In genomic region chr12:27221625-27222387, GRCh38 we compare ENCODE assay signal across 10 cellular contexts. TPM values are rescaled to one million over a fixed set of nuclear protein-coding genes. Genes with fewer than 3 reads are reported as not detected.
DNase-seq lines count a peak whose midpoint lies in the region; ATAC-seq, FAIRE-seq and TF ChIP-seq lines count a peak whose summit lies in the region.
"Had no signal": no experiment of that assay in that cellular context is flagged by ENCODE, and none has a peak within 500 bp of the region (broad histone marks: within the 10 kb centered on the region; RNA-seq: fewer than 3 reads in every experiment).

No MANE protein-coding gene starts in this region.

- no peaks in the 10 kb centered on the region for H3K27me3 ChIP-seq in CD4-positive, alpha-beta memory T cell (ENCODE audit: insufficient read depth, low read length)
- no peaks in the 10 kb centered on the region for H3K27me3 ChIP-seq in esophagus squamous epithelium
- H3K27me3 ChIP-seq: Peyer's patch had no signal

- no peaks in the 10 kb centered on the region for H3K27me3 Mint-ChIP-seq in activated naive CD4-positive, alpha-beta T cell treated with anti-CD3 and anti-CD28 coated beads for 36 hours (ENCODE audit: low read depth)
- peaks cover 0 to 1% of the 10 kb centered on the region in 2 donors for H3K27me3 Mint-ChIP-seq in CD4-positive, alpha-beta memory T cell
- H3K27me3 Mint-ChIP-seq: progenitor cell of endocrine pancreas had no signal

- TF ChIP-seq POLR2A in GM12892 (IDR thresholded peaks at IDR 0.05; ENCODE audit: low read depth, low read length) (no peak; the same call in 1 of the 2 replicates), esophagus squamous epithelium (IDR thresholded peaks at IDR 0.05) (no peak)

- no peak for TF ChIP-seq CTCF in GM20000 (IDR thresholded peaks at IDR 0.05; ENCODE audit: extremely low read depth, missing control alignments)
- TF ChIP-seq CTCF in esophagus squamous epithelium (IDR thresholded peaks at IDR 0.05) = no peak

- ATAC-seq in HG03103 (IDR thresholded peaks at IDR 0.05; ENCODE audit: low read depth, unreplicated experiment) = peak; percentile 53

- H3K27ac ChIP-seq in CD4-positive, alpha-beta memory T cell (ENCODE audit: low read depth, low read length) = no peak overlapping the region
- H3K27ac ChIP-seq in esophagus squamous epithelium = no peak overlapping the region

- no peaks in the 10 kb centered on the region for H3K9me3 Mint-ChIP-seq in activated naive CD4-positive, alpha-beta T cell treated with anti-CD3 and anti-CD28 coated beads for 36 hours
- H3K9me3 Mint-ChIP-seq in CD4-positive, alpha-beta memory T cell = no peaks in the 10 kb centered on the region

- CTCF ChIA-PET in activated naive CD4-positive, alpha-beta T cell treated with anti-CD3 and anti-CD28 coated beads for 36 hours (lab: Charles Lee) = interaction anchor here (0.7 to 0.9 kb wide), 3 partner anchors 14 to 329 kb away, joined by 3 to 4 read pairs (median 4); no protein-coding TSS in a partner anchor
- CTCF ChIA-PET in CD4-positive, alpha-beta memory T cell (lab: Charles Lee; ENCODE audit: partially characterized antibody) = no interaction called here

- no peak overlapping the region for H3K27ac Mint-ChIP-seq in activated naive CD4-positive, alpha-beta T cell treated with anti-CD3 and anti-CD28 coated beads for 36 hours
- H3K27ac Mint-ChIP-seq in CD4-positive, alpha-beta memory T cell = no peak overlapping the region
- H3K27ac Mint-ChIP-seq: progenitor cell of endocrine pancreas had no signal

- peaks cover 17% of the 10 kb centered on the region for H3K4me1 Mint-ChIP-seq in activated naive CD4-positive, alpha-beta T cell treated with anti-CD3 and anti-CD28 coated beads for 36 hours (ENCODE audit: low read depth)
- peaks cover 0 to 4% (median 0%) of the 10 kb centered on the region in 4 donors for H3K4me1 Mint-ChIP-seq in CD4-positive, alpha-beta memory T cell

- WGBS in esophagus squamous epithelium, 2 donors = 76 to 83% methylated on average over 6 of the region's 7 CpGs

- no peaks in the 10 kb centered on the region for H3K36me3 ChIP-seq in CD4-positive, alpha-beta memory T cell (ENCODE audit: insufficient read depth, low read length)
- H3K36me3 ChIP-seq in esophagus squamous epithelium = no peaks in the 10 kb centered on the region
- H3K36me3 ChIP-seq: Peyer's patch had no signal

- H3K4me3 Mint-ChIP-seq in activated naive CD4-positive, alpha-beta T cell treated with anti-CD3 and anti-CD28 coated beads for 36 hours = no peak overlapping the region
- H3K4me3 Mint-ChIP-seq in CD4-positive, alpha-beta memory T cell = no peak overlapping the region

- H3K36me3 Mint-ChIP-seq in activated naive CD4-positive, alpha-beta T cell treated with anti-CD3 and anti-CD28 coated beads for 36 hours (ENCODE audit: low read depth) = no peaks in the 10 kb centered on the region
- no peaks in the 10 kb centered on the region for H3K36me3 Mint-ChIP-seq in CD4-positive, alpha-beta memory T cell

- peak; percentile 93 for FAIRE-seq in GM12892 (lab: Jason Lieb, UNC)

- no peaks in the 10 kb centered on the region for H3K4me1 ChIP-seq in CD4-positive, alpha-beta memory T cell (ENCODE audit: insufficient read depth, low read length)
- peaks cover 3 to 32% (median 4%) of the 10 kb centered on the region in 3 donors for H3K4me1 ChIP-seq in esophagus squamous epithelium

- intact Hi-C loops in activated naive CD4-positive, alpha-beta T cell treated with anti-CD3 and anti-CD28 coated beads for 36 hours (cut with micrococcal nuclease) = loop anchor here (5.0 kb wide), 1 partner anchor 45 kb away; no protein-coding TSS in a partner anchor
- intact Hi-C loops in CD4-positive, alpha-beta memory T cell (cut with micrococcal nuclease) = no loop called here
- intact Hi-C loops in esophagus squamous epithelium (cut with DNase I) = no loop called here

- no peak overlapping the region for H3K4me3 ChIP-seq in CD4-positive, alpha-beta memory T cell (ENCODE audit: low read length in 2 of 2)
- no peak overlapping the region for H3K4me3 ChIP-seq in esophagus squamous epithelium
- H3K4me3 ChIP-seq: Peyer's patch had no signal

- no peak for DNase-seq in GM12892 (ENCODE audit: insufficient read length)
- peak; percentile 49 for DNase-seq in GM20000 (ENCODE audit: low spot score)
- peak; percentile 3 for DNase-seq in SKM-1 treated with dmso at 0.1 percent for 144 hours (lab: John Stamatoyannopoulos, UW; ENCODE audit: unreplicated experiment)
- no peak for DNase-seq in cerebellum (ENCODE audit: low spot score)
- no peak for DNase-seq in activated naive CD4-positive, alpha-beta T cell treated with anti-CD3 and anti-CD28 coated beads for 36 hours
- no peak for DNase-seq in CD4-positive, alpha-beta memory T cell
- DNase-seq in esophagus squamous epithelium (lab: John Stamatoyannopoulos, UW) = no peak
- DNase-seq: Peyer's patch had no signal

- POLR2A ChIA-PET in CD4-positive, alpha-beta memory T cell (lab: Charles Lee; ENCODE audit: partially characterized antibody) = interaction anchor here (0.6 kb wide), 1 partner anchor 210 kb away, joined by 3 read pairs; no protein-coding TSS in a partner anchor

- H3K9me3 ChIP-seq in CD4-positive, alpha-beta memory T cell (ENCODE audit: control insufficient read depth in 1 of 2, low read length in 2 of 2) = no peaks in the 10 kb centered on the region
- no peaks in the 10 kb centered on the region for H3K9me3 ChIP-seq in esophagus squamous epithelium
- H3K9me3 ChIP-seq: Peyer's patch had no signal

RNA-seq across cellular contexts. Expression of gene STK38L, which starts 22.3 kb away (rescaled TPM):
- 93.4 TPM for polyA plus RNA-seq in GM12892 (2012; ENCODE audit: missing spikeins)
- total RNA-seq in cerebellum = 22.3 TPM
- total RNA-seq in activated naive CD4-positive, alpha-beta T cell treated with anti-CD3 and anti-CD28 coated beads for 36 hours = 10 to 100 TPM; 21.3 to 21.4 TPM
- total RNA-seq in CD4-positive, alpha-beta memory T cell = 10 to 100 TPM; 17.2 to 21.8 TPM
- polyA plus RNA-seq in CD4-positive, alpha-beta memory T cell = 10 to 100 TPM in 1 of 2 donors, 1 to 10 TPM in 1; 8.4 to 13.3 TPM
- 10 to 100 TPM; 15.6 to 53.2 (median 28.0) TPM for total RNA-seq in esophagus squamous epithelium

Comparison
In these comparisons a context has a peak if more than half of its experiments do, and no peak if none do; other contexts are left out.
1. DNase-seq: peak in GM20000 (single experiment) and SKM-1 treated with dmso at 0.1 percent for 144 hours (single experiment); none in GM12892 (single experiment), cerebellum (single experiment), activated naive CD4-positive, alpha-beta T cell treated with anti-CD3 and anti-CD28 coated beads for 36 hours (single experiment), CD4-positive, alpha-beta memory T cell (0 of 5) and esophagus squamous epithelium (single experiment).